13 cellular contexts compared by ENCODE assay signal in genomic region chr6:25405442-25405841, GRCh38.
DNase-seq lines count a peak whose midpoint lies in the region; ATAC-seq and TF ChIP-seq lines count a peak whose summit lies in the region.
"Had no signal": no experiment of that assay in that cellular context is flagged by ENCODE, and none has a peak within 500 bp of the region (broad histone marks: within the 10 kb centered on the region; RNA-seq: fewer than 3 reads in every experiment).

No MANE protein-coding gene starts in this region.

- TF ChIP-seq CTCF in mesothelial cell of epicardium (IDR thresholded peaks at IDR 0.05; ENCODE audit: unreplicated experiment), result no peak

- peaks cover 8% of the 10 kb centered on the region for H3K4me1 Mint-ChIP-seq in mesothelial cell of epicardium
- H3K4me1 Mint-ChIP-seq: natural killer cell had no signal

- no peaks in the 10 kb centered on the region for H3K36me3 Mint-ChIP-seq in mesothelial cell of epicardium
- H3K36me3 Mint-ChIP-seq: IgD-negative memory B cell, natural killer cell had no signal

- DNase-seq in Ammon's horn (ENCODE audit: low spot score) (peak; percentile 23), NOMO-1 treated with DMSO at 0.1 percent for 48 hours (lab: John Stamatoyannopoulos, UW; ENCODE audit: unreplicated experiment) (peak; percentile 75), globus pallidus (ENCODE audit: low spot score) (peak; percentile 41), DMS53 treated with DMSO at 0.1 percent for 48 hours (lab: John Stamatoyannopoulos, UW; ENCODE audit: unreplicated experiment) (no peak), mesothelial cell of epicardium (ENCODE audit: low spot score in 2 of 2, unreplicated experiment in 2 of 2) (no peak)
- DNase-seq: NCI-H1930, right lobe of liver, trophoblast cell had no signal

- no peak overlapping the region for H3K27ac Mint-ChIP-seq in mesothelial cell of epicardium
- H3K27ac Mint-ChIP-seq: IgD-negative memory B cell, natural killer cell had no signal

- no peaks in the 10 kb centered on the region for H3K9me3 Mint-ChIP-seq in mesothelial cell of epicardium
- H3K9me3 Mint-ChIP-seq: IgD-negative memory B cell, natural killer cell had no signal

- ATAC-seq in GM21526 (IDR thresholded peaks at IDR 0.05; ENCODE audit: low FRiP score, unreplicated experiment) (peak; percentile 20), HG02798 (IDR thresholded peaks at IDR 0.05; ENCODE audit: poor library complexity, unreplicated experiment) (no peak), GM21367 (IDR thresholded peaks at IDR 0.05; ENCODE audit: unreplicated experiment) (no peak)

- no peak overlapping the region for H3K4me3 Mint-ChIP-seq in mesothelial cell of epicardium
- H3K4me3 Mint-ChIP-seq: IgD-negative memory B cell, natural killer cell had no signal

- H3K27me3 Mint-ChIP-seq in mesothelial cell of epicardium (ENCODE audit: low read depth), result no peaks in the 10 kb centered on the region
- H3K27me3 Mint-ChIP-seq: IgD-negative memory B cell had no signal

Comparison
In these comparisons a context has a peak if more than half of its experiments do, and no peak if none do; other contexts are left out.
1. DNase-seq: peak in Ammon's horn (single experiment), NOMO-1 treated with DMSO at 0.1 percent for 48 hours (single experiment) and globus pallidus (single experiment); none in DMS53 treated with DMSO at 0.1 percent for 48 hours (single experiment) and mesothelial cell of epicardium (0 of 2).